Comparison of ENCODE assay signal across 27 cellular contexts in the genomic region with DNA sequence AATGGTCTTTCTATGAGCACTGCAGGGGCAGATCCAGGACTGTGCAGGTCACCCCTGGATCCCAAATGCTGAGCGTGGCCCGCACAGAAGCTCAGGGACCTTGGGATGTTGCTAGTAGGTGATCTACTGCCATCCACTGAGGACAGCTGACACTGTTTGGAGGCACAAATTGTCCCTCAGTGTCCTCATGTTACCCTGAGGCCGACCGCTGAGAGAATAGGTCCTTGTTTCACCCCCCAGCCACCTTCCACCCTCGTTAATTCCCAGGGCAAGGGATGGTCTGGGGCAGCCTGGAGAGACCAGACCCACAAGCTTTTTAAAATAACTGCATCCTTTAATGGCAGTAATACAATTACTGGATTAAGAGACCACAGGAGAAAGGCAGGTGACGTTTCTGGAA. TPM values are rescaled to one million over a fixed set of nuclear protein-coding genes. Genes with fewer than 3 reads are reported as not detected.
"Had no signal": no experiment of that assay in that cellular context is flagged by ENCODE, and none has a peak within 500 bp of the region (broad histone marks: within the 10 kb centered on the region; RNA-seq: fewer than 3 reads in every experiment).

No MANE protein-coding gene starts in this region.

- DNase-seq: activated CD4-positive, alpha-beta memory T cell treated with anti-CD3 and anti-CD28 coated beads for 36 hours; activated CD4-positive, alpha-beta T cell treated with anti-CD3 and anti-CD28 coated beads for 48 hours; activated CD4-positive, CD25-positive, alpha-beta regulatory T cell; activated effector memory CD4-positive, alpha-beta T cell treated with Interleukin-2 at 50 U/mL for 16 hours; activated naive CD4-positive, alpha-beta T cell treated with anti-CD3 and anti-CD28 coated beads for 36 hours; activated naive CD8-positive, alpha-beta T cell treated with anti-CD3 and anti-CD28 coated beads, Interleukin-2, amount 10 ng/mL, durations not matched to agents 7 days and 5 days; activated T-cell treated with anti-CD3 and anti-CD28 coated beads, Interleukin-2, amount 50 U/mL, for 48 hours; amniotic stem cell; colonic mucosa; dorsolateral prefrontal cortex; effector memory CD8-positive, alpha-beta T cell; heart right ventricle; kidney; lower lobe of right lung; naive B cell; psoas muscle; stimulated activated naive B cell treated with anti-CD40 and anti-IgM and Interleukin-4, amounts not matched to agents 10 μg/mL and 1 μg/mL and 100 μg/mL, for 72 hours; T1000; upper lobe of left lung had no signal

- H3K4me3 Mint-ChIP-seq: activated CD4-positive, alpha-beta memory T cell treated with anti-CD3 and anti-CD28 coated beads for 36 hours; activated naive CD4-positive, alpha-beta T cell treated with anti-CD3 and anti-CD28 coated beads for 36 hours; activated naive CD8-positive, alpha-beta T cell treated with anti-CD3 and anti-CD28 coated beads, Interleukin-2, amount 10 ng/mL, durations not matched to agents 7 days and 5 days; effector memory CD8-positive, alpha-beta T cell; naive B cell; neural crest cell; stimulated activated naive B cell treated with anti-CD40 and anti-IgM and Interleukin-4, amounts not matched to agents 10 μg/mL and 1 μg/mL and 100 μg/mL, for 72 hours; T-helper 1 cell treated with Interleukin-12 subunit alpha and Interleukin-12 subunit beta and Interleukin-4 antibody, amounts not matched to agents 30 μg/mL and 1 μg/mL, for 36 hours had no signal

- H3K4me1 Mint-ChIP-seq: activated naive CD8-positive, alpha-beta T cell treated with anti-CD3 and anti-CD28 coated beads, Interleukin-2, amount 10 ng/mL, durations not matched to agents 7 days and 5 days had no signal

- H3K27ac Mint-ChIP-seq: activated CD4-positive, alpha-beta memory T cell treated with anti-CD3 and anti-CD28 coated beads for 36 hours; activated naive CD4-positive, alpha-beta T cell treated with anti-CD3 and anti-CD28 coated beads for 36 hours; activated naive CD8-positive, alpha-beta T cell treated with anti-CD3 and anti-CD28 coated beads, Interleukin-2, amount 10 ng/mL, durations not matched to agents 7 days and 5 days; naive B cell; stimulated activated naive B cell treated with anti-CD40 and anti-IgM and Interleukin-4, amounts not matched to agents 10 μg/mL and 1 μg/mL and 100 μg/mL, for 72 hours; T-helper 1 cell treated with Interleukin-12 subunit alpha and Interleukin-12 subunit beta and Interleukin-4 antibody, amounts not matched to agents 30 μg/mL and 1 μg/mL, for 36 hours had no signal

- H3K36me3 Mint-ChIP-seq: activated naive CD8-positive, alpha-beta T cell treated with anti-CD3 and anti-CD28 coated beads, Interleukin-2, amount 10 ng/mL, durations not matched to agents 7 days and 5 days; naive B cell had no signal

- H3K27me3 Mint-ChIP-seq: activated CD4-positive, alpha-beta memory T cell treated with anti-CD3 and anti-CD28 coated beads for 36 hours; activated naive CD8-positive, alpha-beta T cell treated with anti-CD3 and anti-CD28 coated beads, Interleukin-2, amount 10 ng/mL, durations not matched to agents 7 days and 5 days; effector memory CD8-positive, alpha-beta T cell; naive B cell; stimulated activated naive B cell treated with anti-CD40 and anti-IgM and Interleukin-4, amounts not matched to agents 10 μg/mL and 1 μg/mL and 100 μg/mL, for 72 hours had no signal

- H3K27ac ChIP-seq: breast epithelium, colonic mucosa, gastroesophageal sphincter, heart right ventricle, lower lobe of right lung, psoas muscle, right atrium auricular region, skin epidermis, thoracic aorta, upper lobe of left lung had no signal

- FAIRE-seq: kidney had no signal

- H3K4me1 ChIP-seq: breast epithelium, colonic mucosa, gastroesophageal sphincter, heart right ventricle, lower lobe of right lung, psoas muscle, right atrium auricular region, upper lobe of left lung had no signal

- ATAC-seq: effector memory CD8-positive, alpha-beta T cell; gastroesophageal sphincter; heart right ventricle; lower lobe of right lung; stimulated activated naive B cell treated with anti-CD40 and anti-IgM and Interleukin-4, amounts not matched to agents 10 μg/mL and 1 μg/mL and 100 μg/mL, for 72 hours had no signal

- H3K27me3 ChIP-seq: breast epithelium, colonic mucosa, dorsolateral prefrontal cortex, gastroesophageal sphincter, heart right ventricle, right atrium auricular region, upper lobe of left lung had no signal

- H3K9me3 Mint-ChIP-seq: activated CD4-positive, alpha-beta memory T cell treated with anti-CD3 and anti-CD28 coated beads for 36 hours; activated naive CD4-positive, alpha-beta T cell treated with anti-CD3 and anti-CD28 coated beads for 36 hours; activated naive CD8-positive, alpha-beta T cell treated with anti-CD3 and anti-CD28 coated beads, Interleukin-2, amount 10 ng/mL, durations not matched to agents 7 days and 5 days; effector memory CD8-positive, alpha-beta T cell; naive B cell; neural crest cell; stimulated activated naive B cell treated with anti-CD40 and anti-IgM and Interleukin-4, amounts not matched to agents 10 μg/mL and 1 μg/mL and 100 μg/mL, for 72 hours; T-helper 1 cell treated with Interleukin-12 subunit alpha and Interleukin-12 subunit beta and Interleukin-4 antibody, amounts not matched to agents 30 μg/mL and 1 μg/mL, for 36 hours had no signal

- H3K4me3 ChIP-seq: breast epithelium, colonic mucosa, dorsolateral prefrontal cortex, gastroesophageal sphincter, heart right ventricle, lower lobe of right lung, psoas muscle, right atrium auricular region, skin epidermis, thoracic aorta, upper lobe of left lung had no signal

- H3K9me3 ChIP-seq: breast epithelium, colonic mucosa, gastroesophageal sphincter, heart right ventricle, lower lobe of right lung, psoas muscle, right atrium auricular region, thoracic aorta, upper lobe of left lung had no signal

RNA-seq across cellular contexts. Expression of a gene that starts 44.2 kb away (rescaled TPM):
- total RNA-seq: activated CD4-positive, alpha-beta memory T cell treated with anti-CD3 and anti-CD28 coated beads for 36 hours; mesenteric fat pad had no signal
